In the genomic region with DNA sequence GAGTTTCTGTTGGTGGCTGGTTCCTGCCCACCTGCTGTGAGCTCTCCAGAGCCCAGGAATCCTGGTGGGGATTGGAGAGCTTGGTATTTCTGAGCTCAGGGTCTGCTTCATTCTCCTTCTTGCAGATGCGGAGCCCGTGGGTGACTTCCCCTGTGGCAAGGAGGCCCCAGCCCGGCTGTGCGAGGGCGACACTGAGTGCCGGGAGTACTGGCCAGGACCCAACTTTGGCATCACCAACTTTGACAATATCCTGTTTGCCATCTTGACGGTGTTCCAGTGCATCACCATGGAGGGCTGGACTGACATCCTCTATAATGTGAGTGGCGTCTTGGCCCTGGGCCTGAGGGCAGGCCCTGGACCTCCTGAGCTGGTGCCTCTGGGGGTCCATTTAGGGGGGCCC, we compare ENCODE assay signal across 16 cellular contexts. TPM values are rescaled to one million over a fixed set of nuclear protein-coding genes. Genes with fewer than 3 reads are reported as not detected.
DNase-seq lines count a peak whose midpoint lies in the region; ATAC-seq lines count a peak whose summit lies in the region.
"Had no signal": no experiment of that assay in that cellular context is flagged by ENCODE, and none has a peak within 500 bp of the region (broad histone marks: within the 10 kb centered on the region; RNA-seq: fewer than 3 reads in every experiment).

No MANE protein-coding gene starts in this region.

- ATAC-seq in HG03565 (IDR thresholded peaks at IDR 0.05; ENCODE audit: unreplicated experiment), result no peak

- H4K91ac ChIP-seq in neuronal stem cell (ENCODE audit: low read depth, low read length, poor library complexity), result no peak overlapping the region

- H3K23ac ChIP-seq in neuronal stem cell (ENCODE audit: low read depth, low read length, poor library complexity), result peak overlapping the region; percentile 52

- no peak overlapping the region for H2BK120ac ChIP-seq in neuronal stem cell (ENCODE audit: low read depth, low read length)

- H3K4ac ChIP-seq in neuronal stem cell (ENCODE audit: low read length), result no peak overlapping the region

- no peak overlapping the region for H2BK12ac ChIP-seq in neuronal stem cell (ENCODE audit: low read length)

- H3K36me3 ChIP-seq in neuronal stem cell (replicated peaks in 1 of 2; ENCODE audit: control insufficient read depth in 2 of 2, insufficient read depth in 2 of 2, low read length in 2 of 2) (peaks cover 0 to 1% of the 10 kb centered on the region in 2 donors), MG63 (no peaks in the 10 kb centered on the region)

- H3K27me3 ChIP-seq in neuronal stem cell (ENCODE audit: control insufficient read depth in 3 of 3, insufficient read depth in 3 of 3, low read depth in 1 of 3, low read length in 3 of 3) (no peaks in the 10 kb centered on the region), MG63 (no peaks in the 10 kb centered on the region)

- peak overlapping the region; percentile 10 for H2BK5ac ChIP-seq in neuronal stem cell (ENCODE audit: low read length)

- no CpG with 5 or more reads among the region's 8 CpGs for WGBS in neuronal stem cell (ENCODE audit: extremely low coverage in 2 of 2, insufficient read length in 2 of 2, insufficient replicate concordance in 1 of 2), 2 donors

- peaks cover 2% of the 10 kb centered on the region for H3K79me1 ChIP-seq in neuronal stem cell (ENCODE audit: low read depth, low read length)

- H3K4me1 ChIP-seq in neuronal stem cell (ENCODE audit: control insufficient read depth in 2 of 2, insufficient read depth in 1 of 2, low read depth in 1 of 2, low read length in 2 of 2), result peaks cover 10 to 12% of the 10 kb centered on the region in 2 donors

- no peak overlapping the region for H4K8ac ChIP-seq in neuronal stem cell (ENCODE audit: low read depth, low read length)

- H3K18ac ChIP-seq in neuronal stem cell (ENCODE audit: low read length), result no peak overlapping the region

- no peak overlapping the region for H3K9ac ChIP-seq in neuronal stem cell (ENCODE audit: low read depth, low read length, poor library complexity)

- H3K14ac ChIP-seq in neuronal stem cell (ENCODE audit: low read length), result no peak overlapping the region

- H3K4me2 ChIP-seq in neuronal stem cell (ENCODE audit: insufficient read depth, low read length, poor library complexity, severe bottlenecking), result no peak overlapping the region

- DNase-seq in neuronal stem cell (ENCODE audit: low spot score) (no peak), MG63 (no peak)
- DNase-seq in activated CD4-positive, alpha-beta T cell treated with anti-CD3 and anti-CD28 coated beads for 48 hours, result no peak
- DNase-seq: C1 segment of cervical spinal cord; Calu3; CD4-positive, alpha-beta memory T cell; COR-L47; DMS53; DMS79 treated with DMSO at 0.1 percent for 48 hours; GF-D8; GOT3; HCEC 1CT had no signal

- no peak overlapping the region for H2AK5ac ChIP-seq in neuronal stem cell (ENCODE audit: low read depth, low read length)

- H2BK15ac ChIP-seq in neuronal stem cell (ENCODE audit: low read length), result no peak overlapping the region

- no peak overlapping the region for H2AFZ ChIP-seq in neuronal stem cell (ENCODE audit: low read length)

- H3K4me3 ChIP-seq in neuronal stem cell (ENCODE audit: low read length in 2 of 2), result no peak overlapping the region
- no peak overlapping the region for H3K4me3 ChIP-seq in MG63

- H3K9me3 ChIP-seq in neuronal stem cell (replicated peaks in 1 of 2; ENCODE audit: control insufficient read depth in 2 of 2, insufficient read depth in 1 of 2, low read depth in 1 of 2, low read length in 2 of 2) (peaks cover 0 to 15% of the 10 kb centered on the region in 2 donors), MG63 (no peaks in the 10 kb centered on the region)

- H3K27ac ChIP-seq in cingulate gyrus (ENCODE audit: low read depth, low read length), result peak overlapping the region; percentile 39
- H3K27ac ChIP-seq in neuronal stem cell (replicated peaks; ENCODE audit: low read length), result no peak overlapping the region
- peak overlapping the region; percentile 73 for H3K27ac ChIP-seq in temporal lobe (ENCODE audit: low read depth, low read length)

RNA-seq across cellular contexts. Expression of a gene that starts 39.5 kb away (rescaled TPM):
- 0.46 TPM for polyA plus RNA-seq in neuronal stem cell (2013, experiment 1 of 2)
- polyA plus RNA-seq in neuronal stem cell (2013, experiment 2 of 2), result 0.47 TPM
- total RNA-seq in temporal lobe, result 30.2 TPM
- total RNA-seq in MG63 (2014; rRNA removed; shearing (Covaris generic); ENCODE audit: low replicate concordance), result not detected in 2 replicates
- total RNA-seq: A172; Calu3; CD4-positive, alpha-beta memory T cell had no signal
- polyA plus RNA-seq: CD4-positive, alpha-beta memory T cell had no signal

Comparison
In these comparisons a context has a peak if more than half of its experiments do, and no peak if none do; other contexts are left out.
1. RNA of a gene that starts 39.5 kb away (total RNA-seq): 30.2 TPM in temporal lobe (single experiment); not detected in MG63; every median in the first group is over 10 times any median in the second.